8 cellular contexts compared by ENCODE assay signal in genomic region chr22:31488346-31488883, GRCh38. TPM values are rescaled to one million over a fixed set of nuclear protein-coding genes. Genes with fewer than 3 reads are reported as not detected.
DNase-seq lines count a peak whose midpoint lies in the region; ATAC-seq and TF ChIP-seq lines count a peak whose summit lies in the region.

No MANE protein-coding gene starts in this region.

- CTCF ChIA-PET in Panc1 (lab: Charles Lee): no interaction called here

- H3K4me3 ChIP-seq in GM12865 (ENCODE audit: low read depth, low read length) (peak overlapping the region; percentile 85), Panc1 (ENCODE audit: low read depth in 2 of 2, low read length in 2 of 2) (peak overlapping the region; percentile 76 to 85), esophagus muscularis mucosa (peak overlapping the region; percentile 73 to 89 (median 78))

- TF ChIP-seq CTCF in GM12865 (IDR thresholded peaks at IDR 0.05; ENCODE audit: insufficient read depth, low read depth, low read length, missing control alignments) (no peak), Panc1 (IDR thresholded peaks at IDR 0.05) (no peak), esophagus muscularis mucosa (IDR thresholded peaks at IDR 0.05) (no peak)

- H3K27ac ChIP-seq in Panc1 (ENCODE audit: low read length) (peak overlapping the region; percentile 82), esophagus muscularis mucosa (replicated peaks in 1 of 4) (peak overlapping the region; percentile 91 to 99 (median 92))

- intact Hi-C loops in Panc1 (cut with micrococcal nuclease; ENCODE audit: unreplicated experiment) (no loop called here), esophagus muscularis mucosa (cut with DNase I) (no loop called here)

- ATAC-seq in Panc1: no peak

- H3K27me3 ChIP-seq in Panc1 (ENCODE audit: control insufficient read depth, insufficient read depth, low read length): no peaks in the 10 kb centered on the region
- no peaks in the 10 kb centered on the region for H3K27me3 ChIP-seq in esophagus muscularis mucosa

- H3K9me3 ChIP-seq in Panc1 (ENCODE audit: control insufficient read depth, insufficient read depth, low read depth, low read length): no peaks in the 10 kb centered on the region
- H3K9me3 ChIP-seq in esophagus muscularis mucosa: no peaks in the 10 kb centered on the region

- 75% methylated on average over 6 of the region's 6 CpGs for WGBS in esophagus muscularis mucosa

- in situ Hi-C loops in Panc1 (cut with HindIII; ENCODE audit: low pct_unique_long_range_greater_than_20kb, low sequenced_read_pairs): no loop called here

- TF ChIP-seq POLR2A in esophagus muscularis mucosa (IDR thresholded peaks at IDR 0.05; ENCODE audit: low read depth): no peak

- no TSS peak for BruUV-seq in Panc1 (replicated peaks; lab: Mats Ljungman, UMichigan)

- H3K4me1 ChIP-seq in Panc1 (ENCODE audit: control insufficient read depth, insufficient read depth, low read length): peaks cover 16% of the 10 kb centered on the region
- peaks cover 20 to 61% (median 39%) of the 10 kb centered on the region in 4 donors for H3K4me1 ChIP-seq in esophagus muscularis mucosa

- DNase-seq in GM12865 (ENCODE audit: low read depth) (peak; percentile 39), Panc1 (ENCODE audit: low read depth, low spot score) (no peak), esophagus muscularis mucosa (ENCODE audit: extremely low spot score) (no peak), renal cortical epithelial cell (ENCODE audit: low read depth) (peak; percentile 83), NCI-H82 (lab: John Stamatoyannopoulos, UW) (no peak), DMS 273 treated with DMSO at 0.1 percent for 48 hours (lab: John Stamatoyannopoulos, UW) (no peak), epidermal melanocyte (ENCODE audit: insufficient read length, low spot score) (no peak), NCI-H128 (lab: John Stamatoyannopoulos, UW; ENCODE audit: unreplicated experiment) (no peak)

- no peak for TF ChIP-seq EP300 in esophagus muscularis mucosa (IDR thresholded peaks at IDR 0.05)

- H3K36me3 ChIP-seq in Panc1 (ENCODE audit: control insufficient read depth, insufficient read depth, low read length): peaks cover 22% of the 10 kb centered on the region
- peaks cover 28 to 45% (median 39%) of the 10 kb centered on the region in 4 donors for H3K36me3 ChIP-seq in esophagus muscularis mucosa

- POLR2A ChIA-PET in Panc1 (lab: Charles Lee): no interaction called here

RNA-seq across cellular contexts. Expression of gene EIF4ENIF1, which starts 1.2 kb away (rescaled TPM):
- total RNA-seq in Panc1 (2021; ENCODE audit: unreplicated experiment) (23.3 TPM), esophagus muscularis mucosa (10 to 100 TPM; 23.8 to 51.4 (median 25.0) TPM), renal cortical epithelial cell (7.1 and 19.1 TPM in 2 replicates)
- polyA plus RNA-seq in Panc1 (2012; ENCODE audit: insufficient read length): 19.1 TPM

RNA-seq across cellular contexts. Expression of gene SFI1, which starts 7.9 kb away (rescaled TPM):
- total RNA-seq in Panc1 (2021; ENCODE audit: unreplicated experiment) (29.9 TPM), esophagus muscularis mucosa (10 to 100 TPM in 3 of 4 donors, 1 to 10 TPM in 1; 9.4 to 21.1 (median 15.4) TPM), renal cortical epithelial cell (12.3 and 20.2 TPM in 2 replicates)
- polyA plus RNA-seq in Panc1 (2012; ENCODE audit: insufficient read length): 19.2 TPM

Comparison
In these comparisons a context has a peak if more than half of its experiments do, and no peak if none do; other contexts are left out.
1. DNase-seq: peak in GM12865 (single experiment) and renal cortical epithelial cell (single experiment); none in Panc1 (single experiment), esophagus muscularis mucosa (single experiment), NCI-H82 (single experiment), DMS 273 treated with DMSO at 0.1 percent for 48 hours (single experiment), epidermal melanocyte (single experiment) and NCI-H128 (single experiment).
2. Peak in every context shown above with its lines, with median percentiles within 50 percentile points of each other: H3K4me3 ChIP-seq.